ENCODE assay signal across 1 cellular context in genomic region chr4:2913168-2913567, GRCh38.
TF ChIP-seq lines count a peak whose summit lies in the region.

No MANE protein-coding gene starts in this region.

TF ChIP-seq in GM23338, 12 proteins besides CTCF, POLR2A, EP300 and RAD21 (continued from another document):
- no peak for TF ChIP-seq NANOG (IDR thresholded peaks at IDR 0.05; ENCODE audit: borderline replicate concordance)
- TF ChIP-seq, protein P1, sequence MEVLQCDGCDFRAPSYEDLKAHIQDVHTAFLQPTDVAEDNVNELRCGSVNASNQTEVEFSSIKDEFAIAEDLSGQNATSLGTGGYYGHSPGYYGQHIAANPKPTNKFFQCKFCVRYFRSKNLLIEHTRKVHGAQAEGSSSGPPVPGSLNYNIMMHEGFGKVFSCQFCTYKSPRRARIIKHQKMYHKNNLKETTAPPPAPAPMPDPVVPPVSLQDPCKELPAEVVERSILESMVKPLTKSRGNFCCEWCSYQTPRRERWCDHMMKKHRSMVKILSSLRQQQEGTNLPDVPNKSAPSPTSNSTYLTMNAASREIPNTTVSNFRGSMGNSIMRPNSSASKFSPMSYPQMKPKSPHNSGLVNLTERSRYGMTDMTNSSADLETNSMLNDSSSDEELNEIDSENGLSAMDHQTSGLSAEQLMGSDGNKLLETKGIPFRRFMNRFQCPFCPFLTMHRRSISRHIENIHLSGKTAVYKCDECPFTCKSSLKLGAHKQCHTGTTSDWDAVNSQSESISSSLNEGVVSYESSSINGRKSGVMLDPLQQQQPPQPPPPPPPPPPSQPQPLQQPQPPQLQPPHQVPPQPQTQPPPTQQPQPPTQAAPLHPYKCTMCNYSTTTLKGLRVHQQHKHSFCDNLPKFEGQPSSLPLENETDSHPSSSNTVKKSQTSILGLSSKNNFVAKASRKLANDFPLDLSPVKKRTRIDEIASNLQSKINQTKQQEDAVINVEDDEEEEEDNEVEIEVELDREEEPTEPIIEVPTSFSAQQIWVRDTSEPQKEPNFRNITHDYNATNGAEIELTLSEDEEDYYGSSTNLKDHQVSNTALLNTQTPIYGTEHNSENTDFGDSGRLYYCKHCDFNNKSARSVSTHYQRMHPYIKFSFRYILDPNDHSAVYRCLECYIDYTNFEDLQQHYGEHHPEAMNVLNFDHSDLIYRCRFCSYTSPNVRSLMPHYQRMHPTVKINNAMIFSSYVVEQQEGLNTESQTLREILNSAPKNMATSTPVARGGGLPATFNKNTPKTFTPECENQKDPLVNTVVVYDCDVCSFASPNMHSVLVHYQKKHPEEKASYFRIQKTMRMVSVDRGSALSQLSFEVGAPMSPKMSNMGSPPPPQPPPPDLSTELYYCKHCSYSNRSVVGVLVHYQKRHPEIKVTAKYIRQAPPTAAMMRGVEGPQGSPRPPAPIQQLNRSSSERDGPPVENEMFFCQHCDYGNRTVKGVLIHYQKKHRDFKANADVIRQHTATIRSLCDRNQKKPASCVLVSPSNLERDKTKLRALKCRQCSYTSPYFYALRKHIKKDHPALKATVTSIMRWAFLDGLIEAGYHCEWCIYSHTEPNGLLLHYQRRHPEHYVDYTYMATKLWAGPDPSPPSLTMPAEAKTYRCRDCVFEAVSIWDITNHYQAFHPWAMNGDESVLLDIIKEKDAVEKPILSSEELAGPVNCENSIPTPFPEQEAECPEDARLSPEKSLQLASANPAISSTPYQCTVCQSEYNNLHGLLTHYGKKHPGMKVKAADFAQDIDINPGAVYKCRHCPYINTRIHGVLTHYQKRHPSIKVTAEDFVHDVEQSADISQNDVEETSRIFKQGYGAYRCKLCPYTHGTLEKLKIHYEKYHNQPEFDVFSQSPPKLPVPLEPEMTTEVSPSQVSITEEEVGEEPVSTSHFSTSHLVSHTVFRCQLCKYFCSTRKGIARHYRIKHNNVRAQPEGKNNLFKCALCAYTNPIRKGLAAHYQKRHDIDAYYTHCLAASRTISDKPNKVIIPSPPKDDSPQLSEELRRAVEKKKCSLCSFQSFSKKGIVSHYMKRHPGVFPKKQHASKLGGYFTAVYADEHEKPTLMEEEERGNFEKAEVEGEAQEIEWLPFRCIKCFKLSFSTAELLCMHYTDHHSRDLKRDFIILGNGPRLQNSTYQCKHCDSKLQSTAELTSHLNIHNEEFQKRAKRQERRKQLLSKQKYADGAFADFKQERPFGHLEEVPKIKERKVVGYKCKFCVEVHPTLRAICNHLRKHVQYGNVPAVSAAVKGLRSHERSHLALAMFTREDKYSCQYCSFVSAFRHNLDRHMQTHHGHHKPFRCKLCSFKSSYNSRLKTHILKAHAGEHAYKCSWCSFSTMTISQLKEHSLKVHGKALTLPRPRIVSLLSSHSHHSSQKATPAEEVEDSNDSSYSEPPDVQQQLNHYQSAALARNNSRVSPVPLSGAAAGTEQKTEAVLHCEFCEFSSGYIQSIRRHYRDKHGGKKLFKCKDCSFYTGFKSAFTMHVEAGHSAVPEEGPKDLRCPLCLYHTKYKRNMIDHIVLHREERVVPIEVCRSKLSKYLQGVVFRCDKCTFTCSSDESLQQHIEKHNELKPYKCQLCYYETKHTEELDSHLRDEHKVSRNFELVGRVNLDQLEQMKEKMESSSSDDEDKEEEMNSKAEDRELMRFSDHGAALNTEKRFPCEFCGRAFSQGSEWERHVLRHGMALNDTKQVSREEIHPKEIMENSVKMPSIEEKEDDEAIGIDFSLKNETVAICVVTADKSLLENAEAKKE (CRISPR knock-in tag; IDR thresholded peaks at IDR 0.05): no peak
- no peak for TF ChIP-seq JUNB (IDR thresholded peaks at IDR 0.05; ENCODE audit: unreplicated experiment)
